ENCODE assay signal across 28 cellular contexts in the genomic region with DNA sequence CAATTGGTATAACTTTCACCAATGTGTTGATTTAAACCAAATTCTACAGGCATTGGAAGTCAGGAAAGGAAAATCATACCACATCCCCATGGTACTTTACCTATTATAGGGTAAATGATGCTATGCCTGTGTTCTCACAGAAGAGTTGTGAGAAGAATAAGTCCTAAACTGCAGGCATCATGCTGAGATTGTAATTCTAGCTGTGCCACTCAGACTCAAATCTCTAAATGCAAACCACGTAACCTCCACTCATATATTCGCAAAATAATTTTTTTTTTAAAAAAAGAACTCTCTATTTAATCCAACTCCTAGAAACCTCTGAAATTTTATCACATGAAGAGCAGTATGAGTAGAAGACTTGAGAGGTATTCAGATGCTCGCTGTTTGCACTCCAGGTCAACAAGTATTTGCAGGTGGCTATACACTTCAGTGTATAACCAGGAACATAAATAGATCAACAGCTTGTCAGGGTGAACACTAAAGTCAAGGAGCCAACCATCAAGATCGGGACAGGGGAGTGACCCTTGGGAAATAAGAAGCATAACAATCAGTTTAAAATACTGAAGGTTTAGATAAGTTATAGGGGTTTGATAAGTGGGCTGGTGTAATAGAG.
"Had no signal": no experiment of that assay in that cellular context is flagged by ENCODE, and none has a peak within 500 bp of the region (broad histone marks: within the 10 kb centered on the region; RNA-seq: fewer than 3 reads in every experiment).

No MANE protein-coding gene starts in this region.

- DNase-seq: activated CD4-positive, alpha-beta T cell treated with anti-CD3 and anti-CD28 coated beads for 36 hours; activated CD4-positive, CD25-positive, alpha-beta regulatory T cell; activated CD8-positive, alpha-beta memory T cell treated with anti-CD3 and anti-CD28 coated beads, Interleukin-2, amount 10 ng/mL, durations not matched to agents 7 days and 5 days; activated CD8-positive, alpha-beta T cell treated with anti-CD3 and anti-CD28 coated beads, Interleukin-2, amount 10 ng/mL, durations not matched to agents 7 days and 5 days; activated naive CD4-positive, alpha-beta T cell; activated T-cell treated with anti-CD3 and anti-CD28 coated beads, Interleukin-2, amount 50 U/mL, for 72 hours; central memory CD4-positive, alpha-beta T cell; foreskin keratinocyte; heart left ventricle; hypothalamus; immature natural killer cell; kidney; left colon; mesenchymal stem cell; naive thymus-derived CD8-positive, alpha-beta T cell; occipital lobe; stimulated activated CD4-positive, alpha-beta T cell treated with anti-CD3 and anti-CD28 coated beads, Interleukin-1b, Interleukin-23, amount 100 ng/mL, for 48 hours; stimulated activated CD4-positive, alpha-beta T cell treated with anti-CD3 and anti-CD28 coated beads, Interleukin-4, amount 100 ng/mL, for 4 hours; stimulated activated CD8-positive, alpha-beta memory T cell treated with anti-CD3 and anti-CD28 coated beads, Interleukin-4, amount 100 ng/mL, for 48 hours had no signal

- H3K9me3 ChIP-seq: breast epithelium, esophagus muscularis mucosa, heart left ventricle, right atrium auricular region, suprapubic skin, tibial nerve had no signal

- H3K27ac ChIP-seq: breast epithelium, esophagus muscularis mucosa, foreskin keratinocyte, heart left ventricle, neural progenitor cell, right atrium auricular region, suprapubic skin, tibial nerve had no signal

- H3K4me1 ChIP-seq: breast epithelium, esophagus muscularis mucosa, foreskin keratinocyte, heart left ventricle, right atrium auricular region, suprapubic skin had no signal

- H3K4me3 ChIP-seq: breast epithelium, esophagus muscularis mucosa, heart left ventricle, neural progenitor cell, right atrium auricular region, smooth muscle cell, suprapubic skin, tibial nerve had no signal

- ATAC-seq: activated CD4-positive, alpha-beta T cell treated with anti-CD3 and anti-CD28 coated beads for 36 hours; activated CD8-positive, alpha-beta memory T cell treated with anti-CD3 and anti-CD28 coated beads, Interleukin-2, amount 10 ng/mL, durations not matched to agents 7 days and 5 days; activated CD8-positive, alpha-beta T cell treated with anti-CD3 and anti-CD28 coated beads, Interleukin-2, amount 10 ng/mL, durations not matched to agents 7 days and 5 days; activated naive CD4-positive, alpha-beta T cell treated with anti-CD3 and anti-CD28 coated beads, Interleukin-2, amount 50 U/mL, for 72 hours; activated T-cell treated with anti-CD3 and anti-CD28 coated beads, Interleukin-2, amount 50 U/mL, for 72 hours; foreskin keratinocyte; heart left ventricle; left colon; naive thymus-derived CD8-positive, alpha-beta T cell; stimulated activated memory B cell treated with anti-CD40 and anti-IgM and Interleukin-4, amounts not matched to agents 10 μg/mL and 1 μg/mL and 100 μg/mL, for 72 hours had no signal

- H3K27me3 ChIP-seq: breast epithelium, esophagus muscularis mucosa, foreskin keratinocyte, heart left ventricle, neural progenitor cell, right atrium auricular region, suprapubic skin, tibial nerve had no signal

- H3K36me3 ChIP-seq: breast epithelium, esophagus muscularis mucosa, heart left ventricle, neural progenitor cell, right atrium auricular region, suprapubic skin, tibial nerve had no signal
